ENCODE assay signal across 15 cellular contexts in the genomic region with DNA sequence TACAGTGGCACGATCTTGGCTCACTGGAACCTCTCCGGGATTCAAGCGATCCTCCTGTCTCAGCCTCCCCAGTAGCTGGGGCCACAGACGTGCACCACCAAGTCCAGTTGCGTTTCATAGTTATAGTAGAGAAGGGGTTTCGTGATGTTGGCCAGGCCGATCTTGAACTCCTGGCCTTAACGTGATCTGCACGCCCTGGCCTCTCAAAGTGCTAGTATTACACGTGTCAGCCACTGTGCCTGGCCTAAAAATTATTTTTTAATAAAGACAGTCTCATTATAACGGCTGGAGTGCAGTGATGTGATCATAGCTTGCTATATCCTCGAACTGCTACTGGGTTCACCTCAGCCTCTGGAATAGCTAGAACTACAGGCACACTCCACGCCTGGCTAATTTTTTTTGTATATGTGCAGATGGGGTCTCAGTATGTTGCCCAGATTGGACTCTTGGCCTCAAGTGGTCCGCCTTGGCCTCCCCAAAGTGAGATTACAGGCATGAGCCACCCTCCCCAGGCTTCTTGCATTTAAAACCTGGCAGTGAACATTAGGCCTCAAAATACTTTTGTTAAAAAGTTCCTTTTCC. TPM values are rescaled to one million over a fixed set of nuclear protein-coding genes. Genes with fewer than 3 reads are reported as not detected.
DNase-seq lines count a peak whose midpoint lies in the region; ATAC-seq and TF ChIP-seq lines count a peak whose summit lies in the region.
"Had no signal": no experiment of that assay in that cellular context is flagged by ENCODE, and none has a peak within 500 bp of the region (broad histone marks: within the 10 kb centered on the region; RNA-seq: fewer than 3 reads in every experiment).

No MANE protein-coding gene starts in this region.

- H3K27ac Mint-ChIP-seq in activated T-cell treated with anti-CD3 and anti-CD28 coated beads, Interleukin-2, amount 50 U/mL, for 72 hours = no peak overlapping the region
- H3K27ac Mint-ChIP-seq in activated naive CD8-positive, alpha-beta T cell = peak overlapping the region; percentile 22

- no peaks in the 10 kb centered on the region for H3K9me3 Mint-ChIP-seq in activated T-cell treated with anti-CD3 and anti-CD28 coated beads, Interleukin-2, amount 50 U/mL, for 72 hours
- H3K9me3 Mint-ChIP-seq in activated naive CD8-positive, alpha-beta T cell (ENCODE audit: low read depth) = no peaks in the 10 kb centered on the region

- H3K27ac ChIP-seq in Karpas-422 (ENCODE audit: low read length) (no peak overlapping the region), smooth muscle cell (ENCODE audit: low read depth) (no peak overlapping the region)
- H3K27ac ChIP-seq: prostate gland had no signal

- no peaks in the 10 kb centered on the region for H3K9me3 ChIP-seq in Karpas-422 (ENCODE audit: low read length)
- H3K9me3 ChIP-seq in smooth muscle cell (replicated peaks; ENCODE audit: low read depth) = no peaks in the 10 kb centered on the region
- H3K9me3 ChIP-seq: prostate gland had no signal

- H4K20me1 ChIP-seq in Karpas-422 (ENCODE audit: insufficient read depth, low read depth, low read length) (peaks cover 94% of the 10 kb centered on the region), smooth muscle cell (ENCODE audit: low read depth) (peaks cover 93% of the 10 kb centered on the region)

- no peaks in the 10 kb centered on the region for H3K27me3 ChIP-seq in Karpas-422 (ENCODE audit: low read length)
- H3K27me3 ChIP-seq in smooth muscle cell (ENCODE audit: low read depth) = no peaks in the 10 kb centered on the region

- H2AFZ ChIP-seq in Karpas-422 (ENCODE audit: low read length) (no peak overlapping the region), smooth muscle cell (ENCODE audit: low read depth) (no peak overlapping the region)

- DNase-seq in activated T-cell treated with anti-CD3 and anti-CD28 coated beads, Interleukin-2, amount 50 U/mL, for 72 hours = no peak
- DNase-seq in activated T-cell treated with anti-CD3 and anti-CD28 coated beads, Interleukin-2, amount 50 U/mL, for 1 hour = no peak
- peak; percentile 40 for DNase-seq in Karpas-422
- DNase-seq in smooth muscle cell (lab: John Stamatoyannopoulos, UW; ENCODE audit: unreplicated experiment) = no peak
- DNase-seq in AG20443 (ENCODE audit: low spot score) = no peak
- DNase-seq in HCEC 1CT = no peak
- no peak for DNase-seq in pons (ENCODE audit: low spot score)
- DNase-seq: EL; midbrain; NCI-H748 treated with DMSO at 0.1 percent for 48 hours; stimulated activated CD8-positive, alpha-beta memory T cell treated with anti-CD3 and anti-CD28 coated beads, Interleukin-4, amount 100 ng/mL, for 48 hours had no signal

- H3K4me3 ChIP-seq in Karpas-422 (ENCODE audit: low read length) = no peak overlapping the region
- no peak overlapping the region for H3K4me3 ChIP-seq in smooth muscle cell
- H3K4me3 ChIP-seq: prostate gland had no signal

- H3K9me2 ChIP-seq in Karpas-422 (replicated peaks; ENCODE audit: insufficient read depth, low read length) = no peaks in the 10 kb centered on the region

- no peak for ATAC-seq in activated T-cell treated with anti-CD3 and anti-CD28 coated beads, Interleukin-2, amount 50 U/mL, for 72 hours (replicated peaks in 1 of 2)
- ATAC-seq: activated CD4-positive, CD25-positive, alpha-beta regulatory T cell treated with anti-CD3 and anti-CD28 coated beads, Interleukin-2, amount 50 U/mL, for 24 hours; HCT116 had no signal

- H3K9ac ChIP-seq in Karpas-422 (ENCODE audit: low read length) = no peak overlapping the region
- no peak overlapping the region for H3K9ac ChIP-seq in smooth muscle cell (ENCODE audit: low read depth)

- peaks cover 33 to 66% of the 10 kb centered on the region in 2 donors for H3K36me3 Mint-ChIP-seq in activated T-cell treated with anti-CD3 and anti-CD28 coated beads, Interleukin-2, amount 50 U/mL, for 72 hours (ENCODE audit: insufficient read depth in 2 of 2)
- H3K36me3 Mint-ChIP-seq in activated naive CD8-positive, alpha-beta T cell = peaks cover 47% of the 10 kb centered on the region

- no peak for TF ChIP-seq CTCF in smooth muscle cell (IDR thresholded peaks at IDR 0.05; ENCODE audit: borderline replicate concordance, insufficient read depth, poor library complexity, severe bottlenecking)

- H3K4me1 Mint-ChIP-seq in activated T-cell treated with anti-CD3 and anti-CD28 coated beads, Interleukin-2, amount 50 U/mL, for 72 hours (ENCODE audit: low read depth) = peaks cover 84% of the 10 kb centered on the region
- H3K4me1 Mint-ChIP-seq in activated naive CD8-positive, alpha-beta T cell (ENCODE audit: low read depth) = peaks cover 56% of the 10 kb centered on the region

- H3K79me2 ChIP-seq in Karpas-422 (ENCODE audit: low read length) (peaks cover 95% of the 10 kb centered on the region), smooth muscle cell (ENCODE audit: low read depth) (peaks cover 94% of the 10 kb centered on the region)

- H3K27me3 Mint-ChIP-seq in activated T-cell treated with anti-CD3 and anti-CD28 coated beads, Interleukin-2, amount 50 U/mL, for 72 hours (ENCODE audit: low read depth) = no peaks in the 10 kb centered on the region
- H3K27me3 Mint-ChIP-seq in activated naive CD8-positive, alpha-beta T cell = no peaks in the 10 kb centered on the region

- H3K4me1 ChIP-seq in Karpas-422 (ENCODE audit: low read length) = peaks cover 39% of the 10 kb centered on the region
- peaks cover 30% of the 10 kb centered on the region for H3K4me1 ChIP-seq in smooth muscle cell (ENCODE audit: low read depth)

- H3K4me3 Mint-ChIP-seq in activated T-cell treated with anti-CD3 and anti-CD28 coated beads, Interleukin-2, amount 50 U/mL, for 72 hours = peak overlapping the region; percentile 15 to 83
- peak overlapping the region; percentile 97 for H3K4me3 Mint-ChIP-seq in activated naive CD8-positive, alpha-beta T cell

- H3F3A ChIP-seq in smooth muscle cell (ENCODE audit: low read depth) = peaks cover 19% of the 10 kb centered on the region

- 88% methylated on average over 14 of the region's 14 CpGs for WGBS in smooth muscle cell (ENCODE audit: low lambda C conversion rate)

- H3K36me3 ChIP-seq in Karpas-422 (ENCODE audit: insufficient read depth, low read length) (peaks cover 89% of the 10 kb centered on the region), smooth muscle cell (ENCODE audit: low read depth) (peaks cover 29% of the 10 kb centered on the region)

- H3K4me2 ChIP-seq in Karpas-422 (ENCODE audit: low read depth, low read length, poor library complexity, severe bottlenecking) (no peak overlapping the region), smooth muscle cell (peak overlapping the region; percentile 6)

RNA-seq across cellular contexts. Expression of gene NPM1, which starts 4.4 kb away (rescaled TPM):
- total RNA-seq in activated T-cell treated with anti-CD3 and anti-CD28 coated beads, Interleukin-2, amount 50 U/mL, for 72 hours = 1,000 to 10,000 TPM; 2,044 to 2,227 TPM
- 1,235 and 1,970 TPM in 2 replicates for total RNA-seq in Karpas-422 (2014; rRNA removed; shearing (Covaris generic); ENCODE audit: low replicate concordance)
- total RNA-seq in smooth muscle cell = 856 and 2,459 TPM in 2 replicates
- polyA plus RNA-seq in smooth muscle cell = 330 and 360 TPM in 2 replicates

RNA-seq across cellular contexts. Expression of gene FGF18, which starts 27.4 kb away (rescaled TPM):
- under 1 TPM; 0.12 to 0.17 TPM for total RNA-seq in activated T-cell treated with anti-CD3 and anti-CD28 coated beads, Interleukin-2, amount 50 U/mL, for 72 hours
- 0.29 TPM in 1 of 2 replicates, not detected in the other for total RNA-seq in Karpas-422 (2014; rRNA removed; shearing (Covaris generic); ENCODE audit: low replicate concordance)
- not detected in 2 replicates for total RNA-seq in smooth muscle cell
- polyA plus RNA-seq in smooth muscle cell = 0.21 TPM in 1 of 2 replicates, not detected in the other
